8 cellular contexts compared by ENCODE assay signal in the genomic region with DNA sequence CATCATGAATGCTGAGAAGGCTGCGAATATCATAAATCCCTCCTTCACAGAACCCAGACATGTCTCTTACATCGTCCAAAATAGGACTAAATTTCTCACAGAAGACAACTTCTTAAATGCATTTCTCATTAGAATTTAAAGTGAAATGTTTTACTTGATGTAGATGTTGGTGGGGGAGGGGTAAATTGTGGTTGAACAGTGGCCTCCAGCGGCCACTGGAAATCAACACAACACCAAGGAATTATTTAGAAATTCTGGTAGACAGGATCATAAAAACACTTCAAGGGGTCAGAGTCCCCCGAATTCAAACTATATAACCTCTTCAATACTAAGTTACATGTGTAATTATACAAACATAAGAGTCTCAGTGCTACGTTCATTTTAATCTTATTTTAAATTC.
A peak's percentile ranks its signal among the peaks of the same experiment; 100 is the strongest.
DNase-seq lines count a peak whose midpoint lies in the region; ATAC-seq, FAIRE-seq and TF ChIP-seq lines count a peak whose summit lies in the region.

No MANE protein-coding gene starts in this region.

- peak overlapping the region; percentile 67; the same call in 1 of the 2 replicates for H2AFZ ChIP-seq in OCI-LY7 (ENCODE audit: low read length)
- H2AFZ ChIP-seq in fibroblast of lung (ENCODE audit: low read length), result no peak overlapping the region

- no peak overlapping the region for H3K9ac ChIP-seq in fibroblast of lung (ENCODE audit: insufficient read depth, low read length)

- TF ChIP-seq POLR2A in A549 (IDR thresholded peaks at IDR 0.05; ENCODE audit: low read length), result no peak

- TF ChIP-seq CTCF in A549 (IDR thresholded peaks at IDR 0.05) (peak; percentile 75), GM12873 (IDR thresholded peaks at IDR 0.05; ENCODE audit: insufficient read depth, low read depth, low read length, missing control alignments) (peak; percentile 54), OCI-LY7 (conservative IDR thresholded peaks at IDR 0.05; ENCODE audit: low read length) (peak; percentile 91), fibroblast of lung (conservative IDR thresholded peaks at IDR 0.05 in 1 of 2, IDR thresholded peaks at IDR 0.05 in 1 of 2; ENCODE audit: low read depth in 1 of 2, low read length in 2 of 2) (peak; percentile 53 to 63)

- H3K9me2 ChIP-seq in OCI-LY7 (ENCODE audit: insufficient read depth, low read length), result no peaks in the 10 kb centered on the region

- H3K27ac ChIP-seq in A549 (no peak overlapping the region), OCI-LY7 (ENCODE audit: low read depth, low read length, poor library complexity, severe bottlenecking) (no peak overlapping the region), fibroblast of lung (ENCODE audit: insufficient read depth, low read length) (no peak overlapping the region)

- H3K4me2 ChIP-seq in A549, result peak overlapping the region; percentile 22; the same call in 2 of the 3 replicates
- H3K4me2 ChIP-seq in OCI-LY7 (ENCODE audit: low read length), result peak overlapping the region; percentile 47
- no peak overlapping the region for H3K4me2 ChIP-seq in fibroblast of lung (ENCODE audit: extremely low read depth, insufficient read depth, low read length)

- H3K4me1 ChIP-seq in A549 (no peaks in the 10 kb centered on the region), OCI-LY7 (ENCODE audit: insufficient read depth, low read length, poor library complexity, severe bottlenecking) (peaks cover 14% of the 10 kb centered on the region), fibroblast of lung (ENCODE audit: control insufficient read depth, extremely low read depth, insufficient read depth, low read length) (no peaks in the 10 kb centered on the region)

- ATAC-seq in A549, result peak in 1 of 2 experiments; percentile 70; a peak in 4 of 6 replicates
- peak; percentile 68 for ATAC-seq in HG03175 (IDR thresholded peaks at IDR 0.05; ENCODE audit: unreplicated experiment)

- H3K9me3 ChIP-seq in A549, result no peaks in the 10 kb centered on the region
- no peaks in the 10 kb centered on the region for H3K9me3 ChIP-seq in OCI-LY7 (ENCODE audit: low read length)
- no peaks in the 10 kb centered on the region for H3K9me3 ChIP-seq in fibroblast of lung (ENCODE audit: control insufficient read depth, insufficient read depth, low read depth, low read length)

- H3K27me3 ChIP-seq in fibroblast of lung (ENCODE audit: control insufficient read depth, insufficient read depth, low read length), result no peaks in the 10 kb centered on the region

- POLR2A ChIA-PET in A549 (lab: Yijun Ruan, JAX), result no interaction called here
- POLR2A ChIA-PET in OCI-LY7 (lab: Charles Lee), result interaction anchor here (0.6 kb wide), 1 partner anchor 263 kb away, joined by 3 read pairs; no protein-coding TSS in a partner anchor

- H3K36me3 ChIP-seq in OCI-LY7 (ENCODE audit: insufficient read depth, low read length) (no peaks in the 10 kb centered on the region), fibroblast of lung (ENCODE audit: control insufficient read depth, insufficient read depth, low read length) (no peaks in the 10 kb centered on the region)

- no peak overlapping the region for H3K4me3 ChIP-seq in A549
- H3K4me3 ChIP-seq in OCI-LY7 (ENCODE audit: low read depth, low read length, poor library complexity, severe bottlenecking), result no peak overlapping the region
- no peak overlapping the region for H3K4me3 ChIP-seq in fibroblast of lung (replicated peaks in 1 of 4; ENCODE audit: control extremely low read depth in 1 of 4, insufficient read depth in 1 of 4, low read depth in 3 of 4, low read length in 4 of 4)

- FAIRE-seq in A549 (lab: Jason Lieb, UNC), result no peak

- TF ChIP-seq EP300 in A549 (IDR thresholded peaks at IDR 0.05), result no peak

- no peaks in the 10 kb centered on the region for H4K20me1 ChIP-seq in OCI-LY7 (ENCODE audit: insufficient read depth, low read length)
- H4K20me1 ChIP-seq in fibroblast of lung (ENCODE audit: control insufficient read depth, extremely low read depth, insufficient read depth, low read length), result no peaks in the 10 kb centered on the region

- 6% methylated on average over 5 of the region's 5 CpGs for WGBS in A549 (ENCODE audit: missing lambda C conversion rate)

- TF ChIP-seq RAD21 in A549 (conservative IDR thresholded peaks at IDR 0.05 in 1 of 2, IDR thresholded peaks at IDR 0.05 in 1 of 2), result peak; percentile 69 to 77

- no TSS peak for BruUV-seq in OCI-LY7 (replicated peaks; lab: Mats Ljungman, UMichigan)

- intact Hi-C loops in OCI-LY7 (cut with micrococcal nuclease; ENCODE audit: unreplicated experiment), result loop anchor here (5.0 to 10.0 kb wide), 3 partner anchors 195 to 1748 kb away; partner anchors contain the start of gene BARD1

- CTCF ChIA-PET in A549 (lab: Yijun Ruan, JAX) (interaction anchor here (0.7 kb wide), 1 partner anchor 32 kb away, joined by 3 read pairs; no protein-coding TSS in a partner anchor), OCI-LY7 (lab: Charles Lee; ENCODE audit: unreplicated experiment) (no interaction called here)

- H3K79me2 ChIP-seq in OCI-LY7 (ENCODE audit: insufficient read depth, low read depth, low read length) (no peaks in the 10 kb centered on the region), fibroblast of lung (ENCODE audit: control insufficient read depth, insufficient read depth, low read length) (no peaks in the 10 kb centered on the region)

- DNase-seq in A549 (ENCODE audit: low read depth in 1 of 2, low spot score in 1 of 2) (peak; percentile 6 to 51), OCI-LY7 (ENCODE audit: low spot score) (peak; percentile 74), fibroblast of lung (ENCODE audit: low read depth in 2 of 2) (peak; percentile 44 to 67), renal cortical epithelial cell (ENCODE audit: low read depth) (peak; percentile 41), T-helper 9 cell (no peak)
- DNase-seq in activated CD4-positive, CD25-positive, alpha-beta regulatory T cell treated with anti-CD3 and anti-CD28 coated beads, Interleukin-2, amount 50 U/mL, for 72 hours, result no peak

TF ChIP-seq in A549, 52 proteins besides CTCF, POLR2A, EP300 and RAD21:
- TF ChIP-seq HOXB13 (CRISPR knock-in tag; IDR thresholded peaks at IDR 0.05; ENCODE audit: low read depth) (no peak), BHLHE40 (IDR thresholded peaks at IDR 0.05; ENCODE audit: low read depth, low read length) (no peak), MAZ (IDR thresholded peaks at IDR 0.05; ENCODE audit: borderline replicate concordance, low read depth, low read length) (no peak), ZNF302 (CRISPR knock-in tag; IDR thresholded peaks at IDR 0.05) (no peak), CHD4 (IDR thresholded peaks at IDR 0.05; ENCODE audit: borderline replicate concordance) (no peak), SMC3 (IDR thresholded peaks at IDR 0.05) (peak; percentile 55; the same call in 2 of the 3 replicates)
- TF ChIP-seq, protein P1, sequence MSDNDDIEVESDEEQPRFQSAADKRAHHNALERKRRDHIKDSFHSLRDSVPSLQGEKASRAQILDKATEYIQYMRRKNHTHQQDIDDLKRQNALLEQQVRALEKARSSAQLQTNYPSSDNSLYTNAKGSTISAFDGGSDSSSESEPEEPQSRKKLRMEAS (IDR thresholded peaks at IDR 0.05), result no peak

Comparison
In these comparisons a context has a peak if more than half of its experiments do, and no peak if none do; other contexts are left out.
1. DNase-seq: peak in A549 (2 of 2), OCI-LY7 (single experiment), fibroblast of lung (2 of 2) and renal cortical epithelial cell (single experiment); none in T-helper 9 cell (single experiment) and activated CD4-positive, CD25-positive, alpha-beta regulatory T cell treated with anti-CD3 and anti-CD28 coated beads, Interleukin-2, amount 50 U/mL, for 72 hours (single experiment).
2. Peak in every context shown above with its lines, with median percentiles within 50 percentile points of each other: CTCF ChIP-seq.